In genomic region chr15:42490743-42491539, GRCh38 we compare ENCODE assay signal across 8 cellular contexts. TPM values are rescaled to one million over a fixed set of nuclear protein-coding genes. Genes with fewer than 3 reads are reported as not detected.
DNase-seq lines count a peak whose midpoint lies in the region; ATAC-seq and TF ChIP-seq lines count a peak whose summit lies in the region.

TSS of gene ZNF106 (minus strand) at chr15:42491141. CDS start at chr15:42472289, 18,852 bp downstream.

- ATAC-seq in HG03159 (IDR thresholded peaks at IDR 0.05; ENCODE audit: unreplicated experiment) (peak; percentile 61), HG02938 (IDR thresholded peaks at IDR 0.05; ENCODE audit: unreplicated experiment) (no peak)

- peak; percentile 13 for TF ChIP-seq CTCF in GM13976 (IDR thresholded peaks at IDR 0.05; ENCODE audit: borderline replicate concordance, control extremely low read depth, extremely low read depth, insufficient read depth, missing control alignments)
- peak in 4 of 11 experiments; percentile 9 to 16 (median 11) for TF ChIP-seq CTCF in spleen (IDR thresholded peaks at IDR 0.05 in 8 of 11, conservative IDR thresholded peaks at IDR 0.05 in 3 of 11)

- peaks cover 0 to 13% (median 0%) of the 10 kb centered on the region in 6 donors for H3K36me3 ChIP-seq in spleen

- peak in 2 of 3 donors; percentile 80 to 85 for TF ChIP-seq POLR2A in spleen (IDR thresholded peaks at IDR 0.05)

- H3K4me1 ChIP-seq in spleen, result peaks cover 48 to 86% (median 68%) of the 10 kb centered on the region in 6 donors

- 0 to 1% (median 1%) methylated on average over 42 to 49 of the region's 49 CpGs for WGBS in spleen, 5 donors

- no peaks in the 10 kb centered on the region for H3K9me3 ChIP-seq in spleen

- peak within 1 kb of the TSS; percentile 46 to 89 (median 78) for H3K4me3 ChIP-seq in spleen

- intact Hi-C loops in spleen (cut with DNase I; ENCODE audit: low total_unique reads), result no loop called here

- in situ Hi-C loops in GM13976 (cut with MboI; ENCODE audit: low sequenced_read_pairs, unreplicated experiment), result no loop called here

- DNase-seq in GM13976 (ENCODE audit: low spot score) (peak; percentile 94), NCI-H345 treated with DMSO at 0.1 percent for 48 hours (lab: John Stamatoyannopoulos, UW; ENCODE audit: unreplicated experiment) (peak; percentile 80), caudate nucleus (lab: John Stamatoyannopoulos, UW) (peak in 59 of 61 donors; percentile 25 to 91 (median 81)), inferior parietal cortex (ENCODE audit: extremely low spot score) (peak; percentile 95), spleen (peak; percentile 96)
- DNase-seq in activated CD4-positive, CD25-positive, alpha-beta regulatory T cell (lab: John Stamatoyannopoulos, UW), result peak; percentile 57 to 76 (median 73)

- H3K27me3 ChIP-seq in spleen (replicated peaks in 1 of 7), result no peaks in the 10 kb centered on the region

- H3K27ac ChIP-seq in caudate nucleus (ENCODE audit: low read depth, low read length), result peak within 1 kb of the TSS; percentile 87
- peak within 1 kb of the TSS; percentile 86 to 99 (median 96) for H3K27ac ChIP-seq in spleen

RNA-seq across cellular contexts. Expression of gene ZNF106, which starts in this region (rescaled TPM):
- 10 to 100 TPM; 62.5 to 93.3 (median 75.7) TPM for total RNA-seq in spleen
- 1 to 10 TPM; 4.6 to 9.2 (median 5.3) TPM for polyA plus RNA-seq in spleen
